Comparison of ENCODE assay signal across 8 cellular contexts in the genomic region with DNA sequence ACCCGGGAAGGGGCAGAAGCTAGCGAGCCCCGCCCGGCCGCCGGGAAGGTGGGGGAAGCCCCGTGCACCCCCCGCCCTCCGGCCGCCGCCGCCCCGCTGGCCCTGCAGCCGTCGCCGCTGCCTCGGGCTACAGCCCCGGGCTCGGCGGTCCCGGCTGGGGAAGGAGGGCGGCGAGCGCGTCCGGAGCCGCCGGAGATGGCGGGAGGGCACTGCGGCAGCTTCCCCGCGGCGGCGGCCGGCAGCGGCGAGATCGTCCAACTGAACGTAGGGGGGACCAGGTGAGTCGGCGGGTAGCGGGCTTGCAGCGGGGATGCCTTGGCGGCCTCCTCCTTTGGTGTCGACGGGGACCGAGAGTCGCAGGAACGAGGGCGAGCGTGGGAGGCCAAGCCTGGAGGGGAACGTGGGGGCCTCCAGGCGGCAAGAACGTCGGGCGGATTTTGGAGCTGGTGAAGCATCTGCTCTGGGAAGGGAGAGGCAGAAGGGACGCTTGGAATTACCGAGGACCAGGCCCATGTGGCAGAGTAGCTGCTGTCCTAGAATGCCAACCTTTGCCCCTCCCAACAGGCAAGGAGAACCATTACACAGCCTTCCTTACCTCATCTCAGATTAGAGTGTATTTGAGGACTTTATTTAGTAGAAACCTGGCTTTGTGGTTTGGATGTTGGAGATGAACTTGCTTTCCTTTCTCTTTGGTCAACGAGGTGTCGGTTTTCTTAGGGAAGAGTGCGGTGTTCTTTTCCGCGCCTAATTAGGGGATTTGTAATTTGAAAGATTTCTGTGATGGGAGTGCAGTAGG. TPM values are rescaled to one million over a fixed set of nuclear protein-coding genes. Genes with fewer than 3 reads are reported as not detected.
DNase-seq lines count a peak whose midpoint lies in the region; ATAC-seq lines count a peak whose summit lies in the region.

No MANE protein-coding gene starts in this region.

- WGBS in mesendoderm (ENCODE audit: extremely low coverage, insufficient coverage, low lambda C conversion rate), result no CpG with 5 or more reads among the region's 63 CpGs

- intact Hi-C loops in activated CD4-positive, alpha-beta T cell treated with anti-CD3 and anti-CD28 coated beads, Interleukin-2, amount 10 ng/mL, durations not matched to agents 24 days and 14 days (cut with micrococcal nuclease), result no loop called here

- peak overlapping the region; percentile 20 for H3K4ac ChIP-seq in mesendoderm (ENCODE audit: low read depth, low read length)

- peak overlapping the region; percentile 98 for H3K56ac ChIP-seq in mesendoderm (ENCODE audit: low read length)

- no peak overlapping the region for H4K5ac ChIP-seq in mesendoderm (ENCODE audit: low read length)

- H3K79me2 ChIP-seq in mesendoderm (ENCODE audit: control insufficient read depth, insufficient read depth, low read length), result peaks cover 37% of the 10 kb centered on the region

- H3K79me1 ChIP-seq in mesendoderm (ENCODE audit: low read length), result peaks cover 3% of the 10 kb centered on the region

- H2BK5ac ChIP-seq in mesendoderm (ENCODE audit: low read length), result peak overlapping the region; percentile 45

- peak overlapping the region; percentile 89 for H3K4me3 Mint-ChIP-seq in activated CD4-positive, alpha-beta T cell treated with anti-CD3 and anti-CD28 coated beads, Interleukin-2, amount 10 ng/mL, durations not matched to agents 24 days and 14 days

- H3K9ac ChIP-seq in endocrine pancreas (ENCODE audit: control insufficient read depth, insufficient read depth, low read length) (peak overlapping the region; percentile 84), mesendoderm (ENCODE audit: low read length) (peak overlapping the region; percentile 91)

- no peaks in the 10 kb centered on the region for H3K36me3 Mint-ChIP-seq in activated CD4-positive, alpha-beta T cell treated with anti-CD3 and anti-CD28 coated beads, Interleukin-2, amount 10 ng/mL, durations not matched to agents 24 days and 14 days (ENCODE audit: low read depth)

- H3K36me3 ChIP-seq in endocrine pancreas (ENCODE audit: control insufficient read depth, insufficient read depth, low read length) (no peaks in the 10 kb centered on the region), mesendoderm (ENCODE audit: control insufficient read depth, insufficient read depth, low read length) (no peaks in the 10 kb centered on the region)

- no peaks in the 10 kb centered on the region for H3K27me3 ChIP-seq in endocrine pancreas (ENCODE audit: control insufficient read depth, insufficient read depth, low read length)
- H3K27me3 ChIP-seq in mesendoderm (ENCODE audit: insufficient read depth, low read length, poor library complexity), result no peaks in the 10 kb centered on the region

- peak; percentile 38 for ATAC-seq in GM18870 (IDR thresholded peaks at IDR 0.05; ENCODE audit: unreplicated experiment)
- peak; percentile 53 for ATAC-seq in HG03066 (IDR thresholded peaks at IDR 0.05; ENCODE audit: low read depth, unreplicated experiment)

- no peak overlapping the region for H2BK120ac ChIP-seq in mesendoderm (ENCODE audit: low read depth, low read length)

- H3K27ac ChIP-seq in mesendoderm (ENCODE audit: low read depth, low read length), result peak overlapping the region; percentile 82

- H2AK5ac ChIP-seq in mesendoderm (ENCODE audit: low read length), result no peak overlapping the region

- H3K27me3 Mint-ChIP-seq in activated CD4-positive, alpha-beta T cell treated with anti-CD3 and anti-CD28 coated beads, Interleukin-2, amount 10 ng/mL, durations not matched to agents 24 days and 14 days, result peaks cover 12% of the 10 kb centered on the region

- peaks cover 27% of the 10 kb centered on the region for H3K4me1 Mint-ChIP-seq in activated CD4-positive, alpha-beta T cell treated with anti-CD3 and anti-CD28 coated beads, Interleukin-2, amount 10 ng/mL, durations not matched to agents 24 days and 14 days

- H3K4me1 ChIP-seq in endocrine pancreas (ENCODE audit: control insufficient read depth, insufficient read depth, low read length) (peaks cover 31% of the 10 kb centered on the region), mesendoderm (ENCODE audit: control insufficient read depth, low read depth, low read length) (peaks cover 2% of the 10 kb centered on the region)

- H3K18ac ChIP-seq in mesendoderm (ENCODE audit: low read length), result peak overlapping the region; percentile 6

- peak overlapping the region; percentile 89 for H3K23ac ChIP-seq in mesendoderm (ENCODE audit: low read length)

- peak overlapping the region; percentile 82 for H3K27ac Mint-ChIP-seq in activated CD4-positive, alpha-beta T cell treated with anti-CD3 and anti-CD28 coated beads, Interleukin-2, amount 10 ng/mL, durations not matched to agents 24 days and 14 days

- H3K9me3 Mint-ChIP-seq in activated CD4-positive, alpha-beta T cell treated with anti-CD3 and anti-CD28 coated beads, Interleukin-2, amount 10 ng/mL, durations not matched to agents 24 days and 14 days, result no peaks in the 10 kb centered on the region

- H4K8ac ChIP-seq in mesendoderm (ENCODE audit: low read depth, low read length), result no peak overlapping the region

- H2BK15ac ChIP-seq in mesendoderm (replicated peaks; ENCODE audit: low read depth), result no peak overlapping the region

- peak overlapping the region; percentile 33 for H3K4me2 ChIP-seq in mesendoderm (ENCODE audit: low read length)

- H3K4me3 ChIP-seq in endocrine pancreas (ENCODE audit: control insufficient read depth, insufficient read depth, low read length) (peak overlapping the region; percentile 96), mesendoderm (ENCODE audit: low read length) (peak overlapping the region; percentile 95)

- no peaks in the 10 kb centered on the region for H3K9me3 ChIP-seq in endocrine pancreas (ENCODE audit: control insufficient read depth, low read length)

- DNase-seq in Ammon's horn (ENCODE audit: low spot score) (peak; percentile 75), NCI-H2171 (lab: John Stamatoyannopoulos, UW) (peak; percentile 68), mesendoderm (peak; percentile 80)
- peak; percentile 77 for DNase-seq in activated CD4-positive, alpha-beta T cell treated with anti-CD3 and anti-CD28 coated beads, Interleukin-2, amount 10 ng/mL, durations not matched to agents 24 days and 14 days
- DNase-seq in stimulated activated CD8-positive, alpha-beta memory T cell treated with anti-CD3 and anti-CD28 coated beads, Interleukin-7, amount 100 ng/mL, for 24 hours (ENCODE audit: low read depth), result peak; percentile 14

RNA-seq across cellular contexts. Expression of a gene that starts 0.6 kb away (rescaled TPM):
- total RNA-seq in activated CD4-positive, alpha-beta T cell treated with anti-CD3 and anti-CD28 coated beads, Interleukin-2, amount 10 ng/mL, durations not matched to agents 24 days and 14 days, result 4.5 and 6.9 TPM in 2 replicates
- polyA plus RNA-seq in mesendoderm (2013, experiment 1 of 2), result 27.9 TPM
- polyA plus RNA-seq in mesendoderm (2013, experiment 2 of 2), result 28.1 TPM

Comparison
In these comparisons a context has a peak if more than half of its experiments do, and no peak if none do; other contexts are left out.
1. Peak in every context shown above with its lines: DNase-seq, ATAC-seq, H3K4me3 ChIP-seq and H3K27ac ChIP-seq.
2. DNase-seq: peak in every context shown above with its lines; median percentile 80 in mesendoderm; 77 in activated CD4-positive, alpha-beta T cell treated with anti-CD3 and anti-CD28 coated beads, Interleukin-2, amount 10 ng/mL, durations not matched to agents 24 days and 14 days; 75 in Ammon's horn; 68 in NCI-H2171; 14 in stimulated activated CD8-positive, alpha-beta memory T cell treated with anti-CD3 and anti-CD28 coated beads, Interleukin-7, amount 100 ng/mL, for 24 hours.